9 cellular contexts compared by ENCODE assay signal in the genomic region with DNA sequence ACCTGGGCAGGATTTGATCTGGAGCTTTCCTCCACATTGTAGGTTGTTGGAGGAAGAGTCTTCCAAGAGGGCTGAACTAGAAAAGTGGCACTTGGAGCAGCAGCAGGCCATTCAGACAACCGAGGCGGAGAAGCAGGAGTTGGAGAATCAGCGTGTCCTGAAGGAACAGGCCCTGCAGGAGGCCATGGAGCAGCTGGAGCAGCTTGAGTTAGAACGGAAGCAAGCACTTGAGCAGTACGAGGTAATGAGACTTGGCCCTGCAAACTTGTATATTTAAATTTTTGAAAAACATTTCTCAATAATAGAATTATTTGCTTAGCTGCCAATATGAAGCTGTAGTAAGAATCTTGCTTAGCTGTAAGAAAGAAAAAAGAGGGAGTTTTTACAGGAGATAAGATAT.
DNase-seq lines count a peak whose midpoint lies in the region; ATAC-seq and TF ChIP-seq lines count a peak whose summit lies in the region.
"Had no signal": no experiment of that assay in that cellular context is flagged by ENCODE, and none has a peak within 500 bp of the region (broad histone marks: within the 10 kb centered on the region; RNA-seq: fewer than 3 reads in every experiment).

No MANE protein-coding gene starts in this region.

- TF ChIP-seq CTCF in WTC11 (IDR thresholded peaks at IDR 0.05) (no peak), transverse colon (IDR thresholded peaks at IDR 0.05) (no peak), GM10248 (IDR thresholded peaks at IDR 0.05; ENCODE audit: control extremely low read depth, extremely low read depth, low read depth, missing control alignments) (no peak)

- DNase-seq in WTC11 (ENCODE audit: low spot score) (no peak), memory B cell (ENCODE audit: low spot score in 2 of 2) (no peak), transverse colon (no peak), GM10248 (ENCODE audit: extremely low spot score) (no peak), KG1 (lab: John Stamatoyannopoulos, UW) (no peak)
- DNase-seq in activated effector memory CD4-positive, alpha-beta T cell treated with anti-CD3 and anti-CD28 coated beads, Interleukin-2, amount 50 U/mL, for 16 hours, result no peak
- DNase-seq: NCI-H1436 treated with DMSO at 0.1 percent for 48 hours had no signal

- H3K4me3 Mint-ChIP-seq in IgD-negative memory B cell (peak overlapping the region in 3 of 4 donors; percentile 63 to 76 (median 64)), WTC11 (no peak overlapping the region), memory B cell (peak overlapping the region; percentile 60)
- H3K4me3 Mint-ChIP-seq: activated naive CD4-positive, alpha-beta T cell treated with anti-CD3 and anti-CD28 coated beads, Interleukin-2, amount 50 U/mL, for 24 hours had no signal

- H3K27ac Mint-ChIP-seq in IgD-negative memory B cell, result peak overlapping the region; percentile 79 to 92 (median 92)
- H3K27ac Mint-ChIP-seq in WTC11, result peak overlapping the region; percentile 75
- peak overlapping the region; percentile 92 for H3K27ac Mint-ChIP-seq in memory B cell
- H3K27ac Mint-ChIP-seq: activated naive CD4-positive, alpha-beta T cell treated with anti-CD3 and anti-CD28 coated beads, Interleukin-2, amount 50 U/mL, for 24 hours had no signal

- H3K4me1 Mint-ChIP-seq in IgD-negative memory B cell (peaks cover 40 to 47% (median 42%) of the 10 kb centered on the region in 3 donors), WTC11 (peaks cover 15% of the 10 kb centered on the region), memory B cell (peaks cover 38% of the 10 kb centered on the region)
- H3K4me1 Mint-ChIP-seq: activated naive CD4-positive, alpha-beta T cell treated with anti-CD3 and anti-CD28 coated beads, Interleukin-2, amount 50 U/mL, for 24 hours had no signal

- in situ Hi-C loops in transverse colon (cut with MboI; ENCODE audit: low pct_ligation_motif_present in 1 of 4, low pct_unique_long_range_greater_than_20kb in 1 of 4, low sequenced_read_pairs in 3 of 4), result loop anchor here in 2 of 4 donors (10.0 kb wide), 2 partner anchors 83 to 133 kb away; a partner anchor contains a TSS

- H3K27me3 Mint-ChIP-seq in IgD-negative memory B cell (no peaks in the 10 kb centered on the region), WTC11 (ENCODE audit: low read depth) (no peaks in the 10 kb centered on the region), memory B cell (no peaks in the 10 kb centered on the region)
- H3K27me3 Mint-ChIP-seq: activated naive CD4-positive, alpha-beta T cell treated with anti-CD3 and anti-CD28 coated beads, Interleukin-2, amount 50 U/mL, for 24 hours had no signal

- 50 to 69% methylated on average over 3 to 5 of the region's 5 CpGs for WGBS in transverse colon (ENCODE audit: low coverage in 1 of 2), 2 donors

- no peaks in the 10 kb centered on the region for H3K9me3 Mint-ChIP-seq in IgD-negative memory B cell
- no peaks in the 10 kb centered on the region for H3K9me3 Mint-ChIP-seq in WTC11
- no peaks in the 10 kb centered on the region for H3K9me3 Mint-ChIP-seq in memory B cell
- H3K9me3 Mint-ChIP-seq: activated naive CD4-positive, alpha-beta T cell treated with anti-CD3 and anti-CD28 coated beads, Interleukin-2, amount 50 U/mL, for 24 hours had no signal

- TF ChIP-seq EP300 in transverse colon (IDR thresholded peaks at IDR 0.05; ENCODE audit: low read depth), result no peak

- no peak for TF ChIP-seq POLR2A in transverse colon (IDR thresholded peaks at IDR 0.05)

- intact Hi-C loops in transverse colon (cut with DNase I; ENCODE audit: low total_unique reads), result no loop called here

- H3K36me3 Mint-ChIP-seq in IgD-negative memory B cell (peaks cover 11% of the 10 kb centered on the region), WTC11 (peaks cover 35% of the 10 kb centered on the region), memory B cell (peaks cover 29% of the 10 kb centered on the region)
- H3K36me3 Mint-ChIP-seq: activated naive CD4-positive, alpha-beta T cell treated with anti-CD3 and anti-CD28 coated beads, Interleukin-2, amount 50 U/mL, for 24 hours had no signal

- CTCF ChIA-PET in WTC11 (lab: Charles Lee) (interaction anchor here (0.6 to 5.0 kb wide), 24 partner anchors 7 to 926 kb away, joined by 3 to 45 read pairs (median 4); a partner anchor contains a TSS), GM10248 (lab: Yijun Ruan, JAX) (interaction anchor here (0.7 to 6.8 kb wide), 45 partner anchors 11 to 631 kb away, joined by 3 to 94 read pairs (median 5); a partner anchor contains a TSS)

- peaks cover 0 to 19% (median 7%) of the 10 kb centered on the region in 4 donors for H3K36me3 ChIP-seq in transverse colon

- ATAC-seq in WTC11, result no peak
- ATAC-seq in memory B cell (ENCODE audit: low read depth), result no peak

- H3K4me3 ChIP-seq in transverse colon, result no peak overlapping the region

- H3K4me1 ChIP-seq in transverse colon, result peaks cover 6 to 11% (median 8%) of the 10 kb centered on the region in 4 donors

- peak overlapping the region; percentile 29 to 56 (median 46) for H3K27ac ChIP-seq in transverse colon

- no peaks in the 10 kb centered on the region for H3K27me3 ChIP-seq in transverse colon

- POLR2A ChIA-PET in WTC11 (lab: Charles Lee), result no interaction called here
- POLR2A ChIA-PET in GM10248 (lab: Yijun Ruan, JAX), result interaction anchor here (0.5 to 1.2 kb wide), 3 partner anchors 25 to 277 kb away, joined by 3 read pairs; a partner anchor contains a TSS

- no peaks in the 10 kb centered on the region for H3K9me3 ChIP-seq in transverse colon

TF ChIP-seq in WTC11, 78 proteins besides CTCF, POLR2A, EP300 and RAD21:
- TF ChIP-seq NFATC4 (CRISPR knock-in tag; IDR thresholded peaks at IDR 0.05), result no peak
- no peak for TF ChIP-seq SP1 (CRISPR knock-in tag; conservative IDR thresholded peaks at IDR 0.05)
- TF ChIP-seq JAZF1 (CRISPR knock-in tag; IDR thresholded peaks at IDR 0.05), result no peak
- TF ChIP-seq, protein P1, sequence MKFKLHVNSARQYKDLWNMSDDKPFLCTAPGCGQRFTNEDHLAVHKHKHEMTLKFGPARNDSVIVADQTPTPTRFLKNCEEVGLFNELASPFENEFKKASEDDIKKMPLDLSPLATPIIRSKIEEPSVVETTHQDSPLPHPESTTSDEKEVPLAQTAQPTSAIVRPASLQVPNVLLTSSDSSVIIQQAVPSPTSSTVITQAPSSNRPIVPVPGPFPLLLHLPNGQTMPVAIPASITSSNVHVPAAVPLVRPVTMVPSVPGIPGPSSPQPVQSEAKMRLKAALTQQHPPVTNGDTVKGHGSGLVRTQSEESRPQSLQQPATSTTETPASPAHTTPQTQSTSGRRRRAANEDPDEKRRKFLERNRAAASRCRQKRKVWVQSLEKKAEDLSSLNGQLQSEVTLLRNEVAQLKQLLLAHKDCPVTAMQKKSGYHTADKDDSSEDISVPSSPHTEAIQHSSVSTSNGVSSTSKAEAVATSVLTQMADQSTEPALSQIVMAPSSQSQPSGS (CRISPR knock-in tag; IDR thresholded peaks at IDR 0.05; ENCODE audit: borderline replicate concordance, low read depth), result no peak
- TF ChIP-seq, protein P2, sequence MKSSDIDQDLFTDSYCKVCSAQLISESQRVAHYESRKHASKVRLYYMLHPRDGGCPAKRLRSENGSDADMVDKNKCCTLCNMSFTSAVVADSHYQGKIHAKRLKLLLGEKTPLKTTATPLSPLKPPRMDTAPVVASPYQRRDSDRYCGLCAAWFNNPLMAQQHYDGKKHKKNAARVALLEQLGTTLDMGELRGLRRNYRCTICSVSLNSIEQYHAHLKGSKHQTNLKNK (CRISPR knock-in tag; IDR thresholded peaks at IDR 0.05), result no peak
- TF ChIP-seq, protein P3, sequence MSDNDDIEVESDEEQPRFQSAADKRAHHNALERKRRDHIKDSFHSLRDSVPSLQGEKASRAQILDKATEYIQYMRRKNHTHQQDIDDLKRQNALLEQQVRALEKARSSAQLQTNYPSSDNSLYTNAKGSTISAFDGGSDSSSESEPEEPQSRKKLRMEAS (CRISPR knock-in tag; IDR thresholded peaks at IDR 0.05), result no peak
- TF ChIP-seq, protein P4, sequence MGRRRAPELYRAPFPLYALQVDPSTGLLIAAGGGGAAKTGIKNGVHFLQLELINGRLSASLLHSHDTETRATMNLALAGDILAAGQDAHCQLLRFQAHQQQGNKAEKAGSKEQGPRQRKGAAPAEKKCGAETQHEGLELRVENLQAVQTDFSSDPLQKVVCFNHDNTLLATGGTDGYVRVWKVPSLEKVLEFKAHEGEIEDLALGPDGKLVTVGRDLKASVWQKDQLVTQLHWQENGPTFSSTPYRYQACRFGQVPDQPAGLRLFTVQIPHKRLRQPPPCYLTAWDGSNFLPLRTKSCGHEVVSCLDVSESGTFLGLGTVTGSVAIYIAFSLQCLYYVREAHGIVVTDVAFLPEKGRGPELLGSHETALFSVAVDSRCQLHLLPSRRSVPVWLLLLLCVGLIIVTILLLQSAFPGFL (CRISPR knock-in tag; IDR thresholded peaks at IDR 0.05; ENCODE audit: borderline replicate concordance), result no peak
- TF ChIP-seq ZNF121 (CRISPR knock-in tag; IDR thresholded peaks at IDR 0.05), result no peak
- TF ChIP-seq NR1H2 (CRISPR knock-in tag; IDR thresholded peaks at IDR 0.05), result no peak
